ENCODE assay signal across 11 cellular contexts in genomic region chr19:48878219-48879024, GRCh38. TPM values are rescaled to one million over a fixed set of nuclear protein-coding genes. Genes with fewer than 3 reads are reported as not detected.
DNase-seq lines count a peak whose midpoint lies in the region; ATAC-seq and TF ChIP-seq lines count a peak whose summit lies in the region.
"Had no signal": no experiment of that assay in that cellular context is flagged by ENCODE, and none has a peak within 500 bp of the region (broad histone marks: within the 10 kb centered on the region; RNA-seq: fewer than 3 reads in every experiment).

No MANE protein-coding gene starts in this region.

- H3K9me3 Mint-ChIP-seq in activated CD8-positive, alpha-beta memory T cell treated with anti-CD3 and anti-CD28 coated beads, Interleukin-2, amount 10 ng/mL, durations not matched to agents 7 days and 5 days (ENCODE audit: low read depth), result peaks cover 3% of the 10 kb centered on the region
- no peaks in the 10 kb centered on the region for H3K9me3 Mint-ChIP-seq in activated naive CD8-positive, alpha-beta T cell treated with anti-CD3 and anti-CD28 coated beads, Interleukin-2, amount 50 U/mL, for 24 hours

- peak overlapping the region; percentile 46 for H3K27ac Mint-ChIP-seq in activated CD8-positive, alpha-beta memory T cell treated with anti-CD3 and anti-CD28 coated beads, Interleukin-2, amount 10 ng/mL, durations not matched to agents 7 days and 5 days
- H3K27ac Mint-ChIP-seq in activated naive CD8-positive, alpha-beta T cell treated with anti-CD3 and anti-CD28 coated beads, Interleukin-2, amount 50 U/mL, for 24 hours, result peak overlapping the region; percentile 3
- H3K27ac Mint-ChIP-seq: nephron had no signal

- no peaks in the 10 kb centered on the region for H3K9me3 ChIP-seq in tibial nerve

- CTCF ChIA-PET in activated CD8-positive, alpha-beta memory T cell treated with anti-CD3 and anti-CD28 coated beads, Interleukin-2, amount 10 ng/mL, durations not matched to agents 7 days and 5 days (lab: Charles Lee), result interaction anchor here (1.1 to 2.2 kb wide), 4 partner anchors 92 to 320 kb away, joined by 3 to 8 read pairs (median 4); partner anchors contain the start of genes GYS1 and RUVBL2

- WGBS in tibial nerve, 2 donors, result 60 to 70% methylated on average over 10 of the region's 10 CpGs

- no peak overlapping the region for H3K4me3 Mint-ChIP-seq in activated CD8-positive, alpha-beta memory T cell treated with anti-CD3 and anti-CD28 coated beads, Interleukin-2, amount 10 ng/mL, durations not matched to agents 7 days and 5 days
- H3K4me3 Mint-ChIP-seq in activated naive CD8-positive, alpha-beta T cell treated with anti-CD3 and anti-CD28 coated beads, Interleukin-2, amount 50 U/mL, for 24 hours, result no peak overlapping the region

- H3K27me3 ChIP-seq in tibial nerve, result no peaks in the 10 kb centered on the region
- H3K27me3 ChIP-seq: dorsolateral prefrontal cortex had no signal

- peaks cover 43% of the 10 kb centered on the region for H3K36me3 Mint-ChIP-seq in activated CD8-positive, alpha-beta memory T cell treated with anti-CD3 and anti-CD28 coated beads, Interleukin-2, amount 10 ng/mL, durations not matched to agents 7 days and 5 days
- peaks cover 38% of the 10 kb centered on the region for H3K36me3 Mint-ChIP-seq in activated naive CD8-positive, alpha-beta T cell treated with anti-CD3 and anti-CD28 coated beads, Interleukin-2, amount 50 U/mL, for 24 hours (ENCODE audit: low read depth)

- H3K4me1 ChIP-seq in tibial nerve, result peaks cover 0 to 58% (median 29%) of the 10 kb centered on the region in 4 donors

- peak overlapping the region in 3 of 4 donors; percentile 11 to 100 (median 100) for H3K27ac ChIP-seq in tibial nerve

- DNase-seq in activated CD8-positive, alpha-beta memory T cell treated with anti-CD3 and anti-CD28 coated beads, Interleukin-2, amount 10 ng/mL, durations not matched to agents 7 days and 5 days, result peak; percentile 63
- no peak for DNase-seq in activated CD8-positive, alpha-beta memory T cell treated with anti-CD3 and anti-CD28 coated beads, Interleukin-2, amount 50 U/mL, for 4 hours
- no peak for DNase-seq in activated naive CD8-positive, alpha-beta T cell treated with anti-CD3 and anti-CD28 coated beads, Interleukin-2, amount 50 U/mL, for 24 hours
- DNase-seq in iris pigment epithelial cell (ENCODE audit: low read depth) (peak; percentile 64), tibial nerve (ENCODE audit: low spot score in 2 of 2) (no peak), NCI-H345 (lab: John Stamatoyannopoulos, UW) (no peak), NCI-H69 (lab: John Stamatoyannopoulos, UW) (no peak)
- DNase-seq: dorsolateral prefrontal cortex had no signal

- H3K36me3 ChIP-seq in tibial nerve, result peaks cover 0 to 70% (median 12%) of the 10 kb centered on the region in 3 donors

- TF ChIP-seq POLR2A in tibial nerve (IDR thresholded peaks at IDR 0.05), result no peak

- H3K27me3 Mint-ChIP-seq in activated CD8-positive, alpha-beta memory T cell treated with anti-CD3 and anti-CD28 coated beads, Interleukin-2, amount 10 ng/mL, durations not matched to agents 7 days and 5 days, result no peaks in the 10 kb centered on the region
- H3K27me3 Mint-ChIP-seq in activated naive CD8-positive, alpha-beta T cell treated with anti-CD3 and anti-CD28 coated beads, Interleukin-2, amount 50 U/mL, for 24 hours, result no peaks in the 10 kb centered on the region

- peaks cover 43% of the 10 kb centered on the region for H3K4me1 Mint-ChIP-seq in activated CD8-positive, alpha-beta memory T cell treated with anti-CD3 and anti-CD28 coated beads, Interleukin-2, amount 10 ng/mL, durations not matched to agents 7 days and 5 days
- H3K4me1 Mint-ChIP-seq in activated naive CD8-positive, alpha-beta T cell treated with anti-CD3 and anti-CD28 coated beads, Interleukin-2, amount 50 U/mL, for 24 hours, result peaks cover 53% of the 10 kb centered on the region

- no peak for ATAC-seq in activated CD8-positive, alpha-beta memory T cell treated with anti-CD3 and anti-CD28 coated beads, Interleukin-2, amount 10 ng/mL, durations not matched to agents 7 days and 5 days
- no peak for ATAC-seq in activated naive CD8-positive, alpha-beta T cell treated with anti-CD3 and anti-CD28 coated beads, Interleukin-2, amount 50 U/mL, for 24 hours
- ATAC-seq in GM18867 (IDR thresholded peaks at IDR 0.05; ENCODE audit: unreplicated experiment), result no peak

- H3K4me3 ChIP-seq in tibial nerve, result no peak overlapping the region
- H3K4me3 ChIP-seq: dorsolateral prefrontal cortex had no signal

- TF ChIP-seq EP300 in tibial nerve (IDR thresholded peaks at IDR 0.05), result no peak

- no peak for TF ChIP-seq CTCF in tibial nerve (IDR thresholded peaks at IDR 0.05)

RNA-seq across cellular contexts. Expression of gene PPP1R15A, which starts 6.2 kb away (rescaled TPM):
- 10 to 100 TPM; 32.1 to 89.7 TPM for total RNA-seq in activated CD8-positive, alpha-beta memory T cell treated with anti-CD3 and anti-CD28 coated beads, Interleukin-2, amount 10 ng/mL, durations not matched to agents 7 days and 5 days
- 100 to 1,000 TPM in 2 of 4 donors, 10 to 100 TPM in 2; 81.0 to 171 (median 101) TPM for total RNA-seq in tibial nerve

RNA-seq across cellular contexts. Expression of gene PLEKHA4, which starts 10.0 kb away (rescaled TPM):
- total RNA-seq in activated CD8-positive, alpha-beta memory T cell treated with anti-CD3 and anti-CD28 coated beads, Interleukin-2, amount 10 ng/mL, durations not matched to agents 7 days and 5 days, result 1 to 10 TPM; 2.2 to 5.6 TPM
- 100 to 1,000 TPM; 211 to 444 (median 282) TPM for total RNA-seq in tibial nerve

RNA-seq across cellular contexts. Expression of gene TULP2, which starts 20.1 kb away (rescaled TPM):
- total RNA-seq in activated CD8-positive, alpha-beta memory T cell treated with anti-CD3 and anti-CD28 coated beads, Interleukin-2, amount 10 ng/mL, durations not matched to agents 7 days and 5 days, result under 1 TPM in 1 of 2 experiments, not detected in 1; 0.47 TPM
- total RNA-seq in tibial nerve, result 1 to 10 TPM in 1 of 4 donors, under 1 TPM in 2, not detected in 1; 0.22 to 2.5 (median 0.60) TPM
- total RNA-seq: T-helper 1 cell treated with Interleukin-12 subunit alpha and Interleukin-12 subunit beta and Interleukin-4 antibody, amounts not matched to agents 30 ng/mL and 1 ng/mL, for 36 hours had no signal

RNA-seq across cellular contexts. Expression of gene NUCB1, which starts 21.7 kb away (rescaled TPM):
- total RNA-seq in activated CD8-positive, alpha-beta memory T cell treated with anti-CD3 and anti-CD28 coated beads, Interleukin-2, amount 10 ng/mL, durations not matched to agents 7 days and 5 days, result 100 to 1,000 TPM; 185 to 226 TPM
- total RNA-seq in tibial nerve, result 100 to 1,000 TPM; 220 to 352 (median 287) TPM

RNA-seq across cellular contexts. Expression of gene HSD17B14, which starts 42.1 kb away (rescaled TPM):
- under 1 TPM; 0.38 to 0.59 TPM for total RNA-seq in activated CD8-positive, alpha-beta memory T cell treated with anti-CD3 and anti-CD28 coated beads, Interleukin-2, amount 10 ng/mL, durations not matched to agents 7 days and 5 days
- 10 to 100 TPM; 20.1 to 34.5 (median 26.3) TPM for total RNA-seq in tibial nerve

Comparison
In these comparisons a context has a peak if more than half of its experiments do, and no peak if none do; other contexts are left out.
1. DNase-seq: peak in activated CD8-positive, alpha-beta memory T cell treated with anti-CD3 and anti-CD28 coated beads, Interleukin-2, amount 10 ng/mL, durations not matched to agents 7 days and 5 days (single experiment) and iris pigment epithelial cell (single experiment); none in activated CD8-positive, alpha-beta memory T cell treated with anti-CD3 and anti-CD28 coated beads, Interleukin-2, amount 50 U/mL, for 4 hours (single experiment), activated naive CD8-positive, alpha-beta T cell treated with anti-CD3 and anti-CD28 coated beads, Interleukin-2, amount 50 U/mL, for 24 hours (single experiment), tibial nerve (0 of 2), NCI-H345 (single experiment) and NCI-H69 (single experiment).
2. RNA of gene PLEKHA4, which starts 10.0 kb away (total RNA-seq): 211 to 444 TPM in tibial nerve; 2.2 to 5.6 TPM in activated CD8-positive, alpha-beta memory T cell treated with anti-CD3 and anti-CD28 coated beads, Interleukin-2, amount 10 ng/mL, durations not matched to agents 7 days and 5 days; every median in the first group is over 10 times any median in the second.